In the genomic region with DNA sequence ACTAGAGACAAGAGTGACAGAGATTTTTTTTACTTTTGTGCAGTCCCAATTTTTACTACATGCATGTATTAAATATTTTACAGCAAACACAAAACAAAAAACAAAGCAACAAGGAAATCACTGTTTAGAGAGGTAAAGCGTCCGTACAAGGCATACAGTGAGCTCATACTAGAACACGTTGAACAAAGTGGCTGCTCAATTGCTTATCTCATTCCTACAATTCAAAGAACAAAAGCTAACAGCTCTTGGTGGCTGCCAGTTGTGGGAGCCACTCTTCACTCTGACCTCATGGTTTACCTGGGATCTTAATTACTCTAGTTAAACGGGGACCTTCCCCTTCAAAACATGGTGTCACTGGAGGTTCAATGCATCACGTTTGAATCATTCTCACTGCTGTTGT, we compare ENCODE assay signal across 24 cellular contexts.
"Had no signal": no experiment of that assay in that cellular context is flagged by ENCODE, and none has a peak within 500 bp of the region (broad histone marks: within the 10 kb centered on the region; RNA-seq: fewer than 3 reads in every experiment).

No MANE protein-coding gene starts in this region.

- H3K9me3 ChIP-seq: esophagus muscularis mucosa, gastroesophageal sphincter, ovary, prostate gland, right lobe of liver, suprapubic skin, thyroid gland, upper lobe of left lung, vagina had no signal

- H3K27ac ChIP-seq: epithelial cell of prostate, ovary, prostate gland, right lobe of liver, suprapubic skin, thyroid gland, upper lobe of left lung, vagina had no signal

- H3K27me3 ChIP-seq: esophagus muscularis mucosa, gastroesophageal sphincter, ovary, right lobe of liver, suprapubic skin, thyroid gland, upper lobe of left lung, vagina had no signal

- H3K4me3 ChIP-seq: esophagus muscularis mucosa, gastroesophageal sphincter, lung, ovary, prostate gland, right lobe of liver, suprapubic skin, thyroid gland, upper lobe of left lung, vagina had no signal

- H3K4me1 ChIP-seq: prostate gland, suprapubic skin, vagina had no signal

- DNase-seq: effector memory CD8-positive, alpha-beta T cell; glutamatergic neuron; immature natural killer cell; left cardiac atrium; left ventricle myocardium superior; mesenchymal stem cell; midbrain; nephron progenitor cell; nucleus accumbens; ovary; right lobe of liver; stimulated activated CD4-positive, alpha-beta T cell treated with anti-CD3 and anti-CD28 coated beads, Interleukin-4, amount 100 ng/mL, for 1 hour; stimulated activated CD8-positive, alpha-beta memory T cell treated with anti-CD3 and anti-CD28 coated beads, Interleukin-4, amount 100 ng/mL, for 48 hours; stimulated activated naive CD8-positive, alpha-beta T cell treated with anti-CD3 and anti-CD28 coated beads, Interleukin-15, Interleukin-2, amounts not matched to agents 100 U/mL and 50 U/mL, for 24 hours; thyroid gland; upper lobe of left lung had no signal

- ATAC-seq: effector memory CD8-positive, alpha-beta T cell; gastroesophageal sphincter; left cardiac atrium; left ventricle myocardium superior; right lobe of liver; stimulated activated effector memory CD8-positive, alpha-beta T cell treated with anti-CD3 and anti-CD28 coated beads, Interleukin-12 subunit alpha, Interleukin-12 subunit beta, amount 100 ng/mL, for 72 hours; stimulated activated naive CD8-positive, alpha-beta T cell treated with anti-CD3 and anti-CD28 coated beads, Interleukin-15, Interleukin-2, amounts not matched to agents 100 U/mL and 50 U/mL, for 24 hours had no signal

- H3K36me3 ChIP-seq: esophagus muscularis mucosa, gastroesophageal sphincter, ovary, prostate gland, right lobe of liver, suprapubic skin, thyroid gland, upper lobe of left lung, vagina had no signal
